14 cellular contexts compared by ENCODE assay signal in genomic region chr3:76307556-76307955, GRCh38.
"Had no signal": no experiment of that assay in that cellular context is flagged by ENCODE, and none has a peak within 500 bp of the region (broad histone marks: within the 10 kb centered on the region; RNA-seq: fewer than 3 reads in every experiment).

No MANE protein-coding gene starts in this region.

- H3K27ac Mint-ChIP-seq: activated naive CD8-positive, alpha-beta T cell treated with anti-CD3 and anti-CD28 coated beads, Interleukin-2, amount 10 ng/mL, durations not matched to agents 7 days and 5 days; stimulated activated naive CD8-positive, alpha-beta T cell treated with anti-CD3 and anti-CD28 coated beads, Interleukin-15, Interleukin-2, amounts not matched to agents 100 ng/mL and 50 ng/mL, for 24 hours had no signal

- H3K36me3 Mint-ChIP-seq: activated naive CD8-positive, alpha-beta T cell treated with anti-CD3 and anti-CD28 coated beads, Interleukin-2, amount 10 ng/mL, durations not matched to agents 7 days and 5 days had no signal

- H3K27me3 Mint-ChIP-seq: activated naive CD8-positive, alpha-beta T cell treated with anti-CD3 and anti-CD28 coated beads, Interleukin-2, amount 10 ng/mL, durations not matched to agents 7 days and 5 days; stimulated activated naive CD8-positive, alpha-beta T cell treated with anti-CD3 and anti-CD28 coated beads, Interleukin-15, Interleukin-2, amounts not matched to agents 100 ng/mL and 50 ng/mL, for 24 hours had no signal

- H3K4me3 Mint-ChIP-seq: activated naive CD8-positive, alpha-beta T cell treated with anti-CD3 and anti-CD28 coated beads, Interleukin-2, amount 10 ng/mL, durations not matched to agents 7 days and 5 days; nephron; stimulated activated naive CD8-positive, alpha-beta T cell treated with anti-CD3 and anti-CD28 coated beads, Interleukin-15, Interleukin-2, amounts not matched to agents 100 ng/mL and 50 ng/mL, for 24 hours had no signal

- FAIRE-seq: endometrium had no signal

- H3K4me3 ChIP-seq: prostate gland, suprapubic skin, upper lobe of right lung had no signal

- H3K9me3 ChIP-seq: prostate gland, suprapubic skin, upper lobe of right lung had no signal

- ATAC-seq: right cardiac atrium, upper lobe of right lung had no signal

- H3K9me3 Mint-ChIP-seq: nephron had no signal

- H3K36me3 ChIP-seq: prostate gland, suprapubic skin, upper lobe of right lung had no signal

- H3K4me1 ChIP-seq: prostate gland, suprapubic skin, upper lobe of right lung had no signal

- H3K27me3 ChIP-seq: suprapubic skin, upper lobe of right lung had no signal

- H3K4me1 Mint-ChIP-seq: activated naive CD8-positive, alpha-beta T cell treated with anti-CD3 and anti-CD28 coated beads, Interleukin-2, amount 10 ng/mL, durations not matched to agents 7 days and 5 days had no signal

- H3K27ac ChIP-seq: prostate gland, suprapubic skin, upper lobe of right lung had no signal

- DNase-seq: activated CD4-positive, CD25-positive, alpha-beta regulatory T cell treated with anti-CD3 and anti-CD28 coated beads, Interleukin-2, amount 50 U/mL, for 72 hours; activated naive CD4-positive, alpha-beta T cell; activated naive CD8-positive, alpha-beta T cell treated with anti-CD3 and anti-CD28 coated beads, Interleukin-2, amount 10 ng/mL, durations not matched to agents 7 days and 5 days; activated T-cell treated with anti-CD3 and anti-CD28 coated beads for 4 hours; anterior cingulate cortex; occipital lobe; right cardiac atrium; T-helper 9 cell; upper lobe of right lung had no signal
